21 cellular contexts compared by ENCODE assay signal in genomic region chr2:4135765-4136164, GRCh38.
"Had no signal": no experiment of that assay in that cellular context is flagged by ENCODE, and none has a peak within 500 bp of the region (broad histone marks: within the 10 kb centered on the region; RNA-seq: fewer than 3 reads in every experiment).

No MANE protein-coding gene starts in this region.

- H3K27ac ChIP-seq: adrenal gland, gastroesophageal sphincter, heart right ventricle, left lung, ovary, upper lobe of left lung, VCaP had no signal

- H3K9me3 ChIP-seq: adrenal gland, ovary had no signal

- H3K4me3 ChIP-seq: adrenal gland, gastroesophageal sphincter, heart right ventricle, left lung, ovary, upper lobe of left lung had no signal

- H3K27me3 ChIP-seq: adrenal gland, gastroesophageal sphincter, heart right ventricle, left lung, ovary, upper lobe of left lung had no signal

- H3K4me3 Mint-ChIP-seq: activated CD4-positive, alpha-beta memory T cell treated with anti-CD3 and anti-CD28 coated beads, Interleukin-2, amount 10 ng/mL, durations not matched to agents 7 days and 5 days; activated naive CD4-positive, alpha-beta T cell treated with anti-CD3 and anti-CD28 coated beads, Interleukin-2, amount 50 U/mL, for 24 hours; effector memory CD8-positive, alpha-beta T cell; neural crest cell; stimulated activated naive CD8-positive, alpha-beta T cell treated with anti-CD3 and anti-CD28 coated beads, Interleukin-15, amount 100 ng/mL, for 72 hours had no signal

- DNase-seq: activated CD4-positive, alpha-beta memory T cell treated with anti-CD3 and anti-CD28 coated beads, Interleukin-2, amount 10 ng/mL, durations not matched to agents 7 days and 5 days; activated CD4-positive, alpha-beta T cell treated with anti-CD3 and anti-CD28 coated beads for 4 hours; activated effector memory CD4-positive, alpha-beta T cell treated with anti-CD3 and anti-CD28 coated beads, Interleukin-2, amount 50 U/mL, for 16 hours; activated T-cell treated with anti-CD3 and anti-CD28 coated beads, Interleukin-2, amount 50 U/mL, for 48 hours; adrenal gland; dermis blood vessel endothelial cell; effector memory CD8-positive, alpha-beta T cell; erythroblast; heart right ventricle; mesenchymal stem cell; stimulated activated CD4-positive, alpha-beta T cell treated with anti-CD3 and anti-CD28 coated beads, Interleukin-1b, Interleukin-23, amount 100 ng/mL, for 48 hours; stimulated activated naive CD8-positive, alpha-beta T cell treated with anti-CD3 and anti-CD28 coated beads, Interleukin-15, amount 100 ng/mL, for 72 hours; T-helper 1 cell; T1000 had no signal

- H3K36me3 ChIP-seq: adrenal gland, gastroesophageal sphincter, heart right ventricle, left lung, ovary, upper lobe of left lung had no signal

- H3K36me3 Mint-ChIP-seq: activated naive CD4-positive, alpha-beta T cell treated with anti-CD3 and anti-CD28 coated beads, Interleukin-2, amount 50 U/mL, for 24 hours had no signal

- H3K27me3 Mint-ChIP-seq: activated CD4-positive, alpha-beta memory T cell treated with anti-CD3 and anti-CD28 coated beads, Interleukin-2, amount 10 ng/mL, durations not matched to agents 7 days and 5 days; activated naive CD4-positive, alpha-beta T cell treated with anti-CD3 and anti-CD28 coated beads, Interleukin-2, amount 50 U/mL, for 24 hours; effector memory CD8-positive, alpha-beta T cell; stimulated activated naive CD8-positive, alpha-beta T cell treated with anti-CD3 and anti-CD28 coated beads, Interleukin-15, amount 100 ng/mL, for 72 hours had no signal

- ATAC-seq: effector memory CD8-positive, alpha-beta T cell; gastroesophageal sphincter; heart right ventricle; left lung; stimulated activated naive CD8-positive, alpha-beta T cell treated with anti-CD3 and anti-CD28 coated beads, Interleukin-15, amount 100 ng/mL, for 72 hours had no signal

- H3K4me1 Mint-ChIP-seq: activated CD4-positive, alpha-beta memory T cell treated with anti-CD3 and anti-CD28 coated beads, Interleukin-2, amount 10 ng/mL, durations not matched to agents 7 days and 5 days; activated naive CD4-positive, alpha-beta T cell treated with anti-CD3 and anti-CD28 coated beads, Interleukin-2, amount 50 U/mL, for 24 hours; neural crest cell; stimulated activated naive CD8-positive, alpha-beta T cell treated with anti-CD3 and anti-CD28 coated beads, Interleukin-15, amount 100 ng/mL, for 72 hours had no signal

- H3K27ac Mint-ChIP-seq: activated CD4-positive, alpha-beta memory T cell treated with anti-CD3 and anti-CD28 coated beads, Interleukin-2, amount 10 ng/mL, durations not matched to agents 7 days and 5 days; activated naive CD4-positive, alpha-beta T cell treated with anti-CD3 and anti-CD28 coated beads, Interleukin-2, amount 50 U/mL, for 24 hours; effector memory CD8-positive, alpha-beta T cell; stimulated activated naive CD8-positive, alpha-beta T cell treated with anti-CD3 and anti-CD28 coated beads, Interleukin-15, amount 100 ng/mL, for 72 hours had no signal

- H3K4me1 ChIP-seq: adrenal gland, gastroesophageal sphincter, left lung had no signal
